In genomic region chr5:178740926-178741325, GRCh38 we compare ENCODE assay signal across 20 cellular contexts. TPM values are rescaled to one million over a fixed set of nuclear protein-coding genes. Genes with fewer than 3 reads are reported as not detected.
DNase-seq lines count a peak whose midpoint lies in the region; ATAC-seq, FAIRE-seq and TF ChIP-seq lines count a peak whose summit lies in the region.
"Had no signal": no experiment of that assay in that cellular context is flagged by ENCODE, and none has a peak within 500 bp of the region (broad histone marks: within the 10 kb centered on the region; RNA-seq: fewer than 3 reads in every experiment).

No MANE protein-coding gene starts in this region.

- H3K4me3 ChIP-seq in mammary epithelial cell (replicated peaks in 1 of 3; ENCODE audit: insufficient read depth in 1 of 3, low read depth in 2 of 3, low read length in 3 of 3), result no peak overlapping the region
- H3K4me3 ChIP-seq in trophoblast cell (ENCODE audit: low read depth, low read length), result no peak overlapping the region
- H3K4me3 ChIP-seq: A549, GM23248 had no signal

- H2BK120ac ChIP-seq in trophoblast cell (ENCODE audit: insufficient read depth, low read length, poor library complexity), result no peak overlapping the region

- H3K36me3 ChIP-seq in mammary epithelial cell (ENCODE audit: insufficient read depth, low read length) (no peaks in the 10 kb centered on the region), trophoblast cell (ENCODE audit: control insufficient read depth in 1 of 2, insufficient read depth in 2 of 2, low read length in 2 of 2) (no peaks in the 10 kb centered on the region)

- no peaks in the 10 kb centered on the region for H3K36me3 Mint-ChIP-seq in MCF 10A (ENCODE audit: insufficient read depth, unreplicated experiment)

- no peak for FAIRE-seq in HTR-8/SVneo (lab: Jason Lieb, UNC)
- FAIRE-seq: A549, D721Med, GM12892, GM18507 had no signal

- no peak overlapping the region for H3K18ac ChIP-seq in trophoblast cell (ENCODE audit: low read length)

- H3K14ac ChIP-seq in trophoblast cell (ENCODE audit: low read length), result no peak overlapping the region

- no peak overlapping the region for H3K4ac ChIP-seq in trophoblast cell (ENCODE audit: low read depth, low read length)

- H2BK5ac ChIP-seq in trophoblast cell (ENCODE audit: low read depth, low read length, poor library complexity), result no peak overlapping the region

- TF ChIP-seq CTCF in mammary epithelial cell (conservative IDR thresholded peaks at IDR 0.05 in 1 of 2, IDR thresholded peaks at IDR 0.05 in 1 of 2; ENCODE audit: extremely low read depth in 1 of 2, insufficient read depth in 1 of 2, low read depth in 1 of 2, low read length in 2 of 2) (no peak), MCF 10A (IDR thresholded peaks at IDR 0.05; ENCODE audit: unreplicated experiment) (no peak)

- H3K4me1 ChIP-seq in mammary epithelial cell (ENCODE audit: insufficient read depth, low read length) (no peaks in the 10 kb centered on the region), trophoblast cell (ENCODE audit: control insufficient read depth in 1 of 2, insufficient read depth in 2 of 2, low read length in 2 of 2) (no peaks in the 10 kb centered on the region)
- H3K4me1 ChIP-seq: A549, Caco-2 had no signal

- CTCF ChIA-PET in mammary epithelial cell (lab: Charles Lee; ENCODE audit: low non-redundant PET) (no interaction called here), MCF 10A (lab: Yijun Ruan, JAX) (interaction anchor here (0.6 to 1.1 kb wide), 2 partner anchors 10 to 54 kb away, joined by 3 read pairs; no protein-coding TSS in a partner anchor)

- H2AFZ ChIP-seq in mammary epithelial cell (ENCODE audit: low read depth, low read length) (no peak overlapping the region), trophoblast cell (ENCODE audit: insufficient read depth, low read length, poor library complexity) (no peak overlapping the region)
- H2AFZ ChIP-seq: GM23248 had no signal

- BruUV-seq in mammary epithelial cell (replicated peaks; lab: Mats Ljungman, UMichigan) (no TSS peak), MCF 10A (replicated peaks; lab: Mats Ljungman, UMichigan) (no TSS peak)

- H3K27me3 ChIP-seq in mammary epithelial cell (ENCODE audit: insufficient read depth, low read length) (no peaks in the 10 kb centered on the region), trophoblast cell (ENCODE audit: insufficient read depth, low read length) (no peaks in the 10 kb centered on the region)

- H3K23ac ChIP-seq in trophoblast cell (ENCODE audit: low read length), result no peak overlapping the region

- H3K79me1 ChIP-seq in trophoblast cell (ENCODE audit: low read length), result no peaks in the 10 kb centered on the region

- WGBS in mammary epithelial cell (ENCODE audit: low coverage, missing lambda C conversion rate), result no CpG with 5 or more reads among the region's 1 CpG
- no CpG with 5 or more reads among the region's 1 CpG for WGBS in trophoblast cell (ENCODE audit: extremely low coverage, insufficient coverage, insufficient read length)

- POLR2A ChIA-PET in MCF 10A (lab: Yijun Ruan, JAX), result interaction anchor here (0.8 to 1.4 kb wide), 5 partner anchors 10 to 114 kb away, joined by 3 to 4 read pairs (median 3); partner anchors contain the start of genes CLK4 and ZNF354A

- intact Hi-C loops in mammary epithelial cell (cut with micrococcal nuclease), result no loop called here
- intact Hi-C loops in MCF 10A (cut with micrococcal nuclease), result no loop called here

- H4K91ac ChIP-seq in trophoblast cell (ENCODE audit: low read depth, low read length), result no peak overlapping the region

- H3K27ac Mint-ChIP-seq in MCF 10A (ENCODE audit: low read depth, unreplicated experiment), result no peak overlapping the region
- H3K27ac Mint-ChIP-seq: CD4-positive, alpha-beta T cell; HFFc6 had no signal

- no peak overlapping the region for H3K27ac ChIP-seq in mammary epithelial cell (ENCODE audit: insufficient read depth, low read depth, low read length)
- peak overlapping the region; percentile 58 for H3K27ac ChIP-seq in epithelial cell of prostate
- H3K27ac ChIP-seq in trophoblast cell (ENCODE audit: low read depth, low read length), result no peak overlapping the region
- H3K27ac ChIP-seq: 22Rv1, A549, C4-2B, GM23248 had no signal

- peaks cover 25% of the 10 kb centered on the region for H3K4me1 Mint-ChIP-seq in MCF 10A (ENCODE audit: insufficient read depth, unreplicated experiment)

- no peak overlapping the region for H3K4me2 ChIP-seq in mammary epithelial cell (ENCODE audit: insufficient read depth, low read depth, low read length)
- no peak overlapping the region for H3K4me2 ChIP-seq in trophoblast cell (ENCODE audit: low read length)
- H3K4me2 ChIP-seq: A549 had no signal

- H3K9ac ChIP-seq in mammary epithelial cell (ENCODE audit: insufficient read depth, low read length) (no peak overlapping the region), trophoblast cell (ENCODE audit: low read length) (no peak overlapping the region)
- H3K9ac ChIP-seq: GM23248 had no signal

- no peaks in the 10 kb centered on the region for H3K79me2 ChIP-seq in mammary epithelial cell (ENCODE audit: insufficient read depth, low read length)
- no peaks in the 10 kb centered on the region for H3K79me2 ChIP-seq in trophoblast cell (ENCODE audit: control insufficient read depth, insufficient read depth, low read length, poor library complexity)

- H3K27me3 Mint-ChIP-seq in MCF 10A (ENCODE audit: insufficient read depth, unreplicated experiment), result no peaks in the 10 kb centered on the region

- H3K9me3 ChIP-seq in mammary epithelial cell (replicated peaks; ENCODE audit: insufficient read depth, low read length), result no peaks in the 10 kb centered on the region
- peaks cover 2% of the 10 kb centered on the region for H3K9me3 ChIP-seq in trophoblast cell (ENCODE audit: insufficient read depth, low read depth, low read length)
- H3K9me3 ChIP-seq: Caco-2 had no signal

- ATAC-seq in HG02884 (IDR thresholded peaks at IDR 0.05; ENCODE audit: unreplicated experiment), result no peak
- ATAC-seq: A549, HCT116 had no signal

- H2AK5ac ChIP-seq in trophoblast cell (ENCODE audit: low read length), result no peak overlapping the region

- no peak overlapping the region for H4K8ac ChIP-seq in trophoblast cell (ENCODE audit: low read depth, low read length)

- DNase-seq in mammary epithelial cell, result peak; percentile 42
- no peak for DNase-seq in MCF 10A (ENCODE audit: unreplicated experiment)
- no peak for DNase-seq in epithelial cell of prostate (ENCODE audit: low read depth, low spot score)
- DNase-seq in trophoblast cell, result peak; percentile 90 to 93
- DNase-seq in HTR-8/SVneo (ENCODE audit: insufficient read length, low spot score), result no peak
- DNase-seq in SHP77 (lab: John Stamatoyannopoulos, UW), result no peak
- DNase-seq: AML-193; Caco-2; CD4-positive, alpha-beta T cell; GDM1; GM23248; HFFc6 had no signal

- no peak overlapping the region for H2BK12ac ChIP-seq in trophoblast cell (ENCODE audit: low read length)

- dilution Hi-C loops in mammary epithelial cell (cut with HindIII; ENCODE audit: low sequenced_read_pairs), result no loop called here

- H3K4me3 Mint-ChIP-seq in MCF 10A (ENCODE audit: unreplicated experiment), result no peak overlapping the region
- H3K4me3 Mint-ChIP-seq: CD4-positive, alpha-beta T cell; HFFc6 had no signal

- H4K12ac ChIP-seq in trophoblast cell (ENCODE audit: low read depth, low read length), result no peak overlapping the region

- H4K20me1 ChIP-seq in mammary epithelial cell (ENCODE audit: insufficient read depth, low read length), result no peaks in the 10 kb centered on the region

- in situ Hi-C loops in mammary epithelial cell (cut with MboI; ENCODE audit: low sequenced_read_pairs in 2 of 2), result no loop called here

- peaks cover 18% of the 10 kb centered on the region for H3K9me3 Mint-ChIP-seq in MCF 10A (ENCODE audit: unreplicated experiment)

RNA-seq across cellular contexts. Expression of gene ZNF354A, which starts 10.5 kb away (rescaled TPM):
- total RNA-seq in mammary epithelial cell, result 10 to 100 TPM; 12.5 to 14.1 TPM
- 5.7 TPM for polyA plus RNA-seq in mammary epithelial cell
- not detected for polyA minus RNA-seq in mammary epithelial cell
- total RNA-seq in MCF 10A (2022), result 24.3 and 24.8 TPM in 2 replicates
- polyA plus RNA-seq in trophoblast cell (2013), result 16.8 and 17.7 TPM in 2 replicates

Comparison
In these comparisons a context has a peak if more than half of its experiments do, and no peak if none do; other contexts are left out.
1. DNase-seq: peak in mammary epithelial cell (single experiment) and trophoblast cell (2 of 2); none in MCF 10A (single experiment), epithelial cell of prostate (single experiment), HTR-8/SVneo (single experiment) and SHP77 (0 of 2).